In genomic region chr6:166419717-166420116, GRCh38 we compare ENCODE assay signal across 12 cellular contexts. TPM values are rescaled to one million over a fixed set of nuclear protein-coding genes. Genes with fewer than 3 reads are reported as not detected.
DNase-seq lines count a peak whose midpoint lies in the region; ATAC-seq and TF ChIP-seq lines count a peak whose summit lies in the region.
"Had no signal": no experiment of that assay in that cellular context is flagged by ENCODE, and none has a peak within 500 bp of the region (broad histone marks: within the 10 kb centered on the region; RNA-seq: fewer than 3 reads in every experiment).

No MANE protein-coding gene starts in this region.

- CTCF ChIA-PET in CD4-positive, alpha-beta T cell (lab: Charles Lee) = interaction anchor here (1.3 kb wide), 1 partner anchor 38 kb away, joined by 4 read pairs; no protein-coding TSS in a partner anchor
- CTCF ChIA-PET in activated CD8-positive, alpha-beta T cell treated with anti-CD3 and anti-CD28 coated beads, Interleukin-2, amount 10 ng/mL, durations not matched to agents 7 days and 5 days (lab: Charles Lee) = interaction anchor here (1.0 to 1.5 kb wide), 3 partner anchors 9 to 106 kb away, joined by 3 read pairs; no protein-coding TSS in a partner anchor

- no peak overlapping the region for H3K56ac ChIP-seq in H9 (ENCODE audit: insufficient read length, low read depth, low read length)

- peak overlapping the region; percentile 35 for H3K4me3 Mint-ChIP-seq in CD4-positive, alpha-beta T cell
- H3K4me3 Mint-ChIP-seq in activated CD8-positive, alpha-beta T cell treated with anti-CD3 and anti-CD28 coated beads, Interleukin-2, amount 10 ng/mL, durations not matched to agents 7 days and 5 days = peak overlapping the region; percentile 39
- no peak overlapping the region for H3K4me3 Mint-ChIP-seq in H9

- no peak overlapping the region for H2BK12ac ChIP-seq in H9 (ENCODE audit: insufficient read length, low read depth, low read length)

- H2AFZ ChIP-seq in H9 (ENCODE audit: low read length) = no peak overlapping the region
- H2AFZ ChIP-seq: parathyroid adenoma had no signal

- no peaks in the 10 kb centered on the region for H3K79me2 ChIP-seq in H9 (ENCODE audit: insufficient read depth, low read length)

- H4K20me1 ChIP-seq in H9 (ENCODE audit: control insufficient read depth, insufficient read depth, insufficient read length) = peaks cover 3% of the 10 kb centered on the region

- no peak overlapping the region for H3K4ac ChIP-seq in H9 (ENCODE audit: low read depth, low read length)

- H3K27me3 Mint-ChIP-seq in CD4-positive, alpha-beta T cell = no peaks in the 10 kb centered on the region
- H3K27me3 Mint-ChIP-seq in activated CD8-positive, alpha-beta T cell treated with anti-CD3 and anti-CD28 coated beads, Interleukin-2, amount 10 ng/mL, durations not matched to agents 7 days and 5 days (ENCODE audit: low read depth) = peaks cover 18% of the 10 kb centered on the region
- no peaks in the 10 kb centered on the region for H3K27me3 Mint-ChIP-seq in H9 (ENCODE audit: low read depth)

- no peak overlapping the region for H3K9ac ChIP-seq in H9 (ENCODE audit: extremely low read depth, insufficient read length, low read length)
- H3K9ac ChIP-seq: parathyroid adenoma had no signal

- no peak overlapping the region for H2BK120ac ChIP-seq in H9 (ENCODE audit: low read depth, low read length, poor library complexity, severe bottlenecking)

- no peak overlapping the region for H4K91ac ChIP-seq in H9 (ENCODE audit: insufficient read length, low read depth, low read length)

- H3K23ac ChIP-seq in H9 (ENCODE audit: insufficient read length, low read depth, low read length) = no peak overlapping the region

- peaks cover 5% of the 10 kb centered on the region for H3K23me2 ChIP-seq in H9 (ENCODE audit: insufficient read length, low read depth, low read length, poor library complexity, severe bottlenecking)

- no peaks in the 10 kb centered on the region for H3K9me3 ChIP-seq in CD4-positive, alpha-beta T cell (ENCODE audit: control insufficient read depth, low read length)
- H3K9me3 ChIP-seq in H9 (ENCODE audit: control insufficient read depth, low read depth, low read length) = no peaks in the 10 kb centered on the region

- ATAC-seq in CD4-positive, alpha-beta T cell (ENCODE audit: poor library complexity) = no peak
- ATAC-seq in GM19372 (IDR thresholded peaks at IDR 0.05; ENCODE audit: low read depth, unreplicated experiment) (peak; percentile 17), HG03025 (IDR thresholded peaks at IDR 0.05; ENCODE audit: low FRiP score, unreplicated experiment) (peak; percentile 13)
- peak; percentile 7 for ATAC-seq in activated CD8-positive, alpha-beta T cell treated with anti-CD3 and anti-CD28 coated beads, Interleukin-2, amount 10 ng/mL, durations not matched to agents 7 days and 5 days

- H3T11ph ChIP-seq in H9 (ENCODE audit: low read length) = no peak overlapping the region

- H3K4me1 ChIP-seq in H9 (ENCODE audit: insufficient read depth, low read length) = no peaks in the 10 kb centered on the region
- H3K4me1 ChIP-seq: parathyroid adenoma had no signal

- no peak overlapping the region for H2BK20ac ChIP-seq in H9 (ENCODE audit: low read depth, low read length, poor library complexity, severe bottlenecking)

- H3K36me3 Mint-ChIP-seq in CD4-positive, alpha-beta T cell (ENCODE audit: low read depth) = peaks cover 26% of the 10 kb centered on the region
- peaks cover 22% of the 10 kb centered on the region for H3K36me3 Mint-ChIP-seq in activated CD8-positive, alpha-beta T cell treated with anti-CD3 and anti-CD28 coated beads, Interleukin-2, amount 10 ng/mL, durations not matched to agents 7 days and 5 days (ENCODE audit: low read depth)
- H3K36me3 Mint-ChIP-seq in H9 (ENCODE audit: insufficient read depth in 1 of 3, low read depth in 3 of 3) = peaks cover 27 to 40% (median 31%) of the 10 kb centered on the region in 3 experiments

- no peak overlapping the region for H3K4me2 ChIP-seq in H9 (ENCODE audit: insufficient read depth, insufficient read length, low read length)

- WGBS in H9 (ENCODE audit: extremely low coverage, insufficient read length, low lambda C conversion rate) = no CpG with 5 or more reads among the region's 15 CpGs

- peak overlapping the region; percentile 98 for H3K27ac Mint-ChIP-seq in CD4-positive, alpha-beta T cell
- H3K27ac Mint-ChIP-seq in activated CD8-positive, alpha-beta T cell treated with anti-CD3 and anti-CD28 coated beads, Interleukin-2, amount 10 ng/mL, durations not matched to agents 7 days and 5 days = peak overlapping the region; percentile 82
- no peak overlapping the region for H3K27ac Mint-ChIP-seq in H9

- no peak overlapping the region for H3K18ac ChIP-seq in H9 (ENCODE audit: insufficient read length, low read depth, low read length)

- peak in 1 of 10 experiments; percentile 34 for DNase-seq in CD4-positive, alpha-beta T cell
- DNase-seq in activated CD8-positive, alpha-beta T cell treated with anti-CD3 and anti-CD28 coated beads, Interleukin-2, amount 10 ng/mL, durations not matched to agents 7 days and 5 days = no peak
- DNase-seq in NOMO-1 treated with DMSO at 0.1 percent for 48 hours (lab: John Stamatoyannopoulos, UW; ENCODE audit: unreplicated experiment) (no peak), H9 (no peak), NCI-H510A (lab: John Stamatoyannopoulos, UW) (no peak), NCI-H1417 treated with DMSO at 0.1 percent for 48 hours (lab: John Stamatoyannopoulos, UW) (no peak)
- DNase-seq: cortex of kidney, NCI-H345 had no signal

- H2BK15ac ChIP-seq in H9 (ENCODE audit: low read depth, low read length) = no peak overlapping the region

- no peak overlapping the region for H4K8ac ChIP-seq in H9 (replicated peaks; ENCODE audit: insufficient read length, low read depth, low read length)

- H3K4me1 Mint-ChIP-seq in CD4-positive, alpha-beta T cell (ENCODE audit: low read depth) = peaks cover 68% of the 10 kb centered on the region
- peaks cover 63% of the 10 kb centered on the region for H3K4me1 Mint-ChIP-seq in activated CD8-positive, alpha-beta T cell treated with anti-CD3 and anti-CD28 coated beads, Interleukin-2, amount 10 ng/mL, durations not matched to agents 7 days and 5 days (ENCODE audit: low read depth)
- peaks cover 6 to 8% of the 10 kb centered on the region in 2 experiments for H3K4me1 Mint-ChIP-seq in H9

- no peak overlapping the region for H3K14ac ChIP-seq in H9 (ENCODE audit: insufficient read depth, low read length)

- peak overlapping the region; percentile 47 for H3K27ac ChIP-seq in CD4-positive, alpha-beta T cell (ENCODE audit: low read depth, low read length)
- no peak overlapping the region for H3K27ac ChIP-seq in H9 (ENCODE audit: insufficient read length, low read depth, low read length)
- H3K27ac ChIP-seq: C4-2B, parathyroid adenoma had no signal

- no peaks in the 10 kb centered on the region for H3K27me3 ChIP-seq in CD4-positive, alpha-beta T cell (ENCODE audit: control insufficient read depth, insufficient read depth, low read length)
- no peaks in the 10 kb centered on the region for H3K27me3 ChIP-seq in H9 (ENCODE audit: insufficient read depth, low read length)

- intact Hi-C loops in CD4-positive, alpha-beta T cell (cut with DNase I, micrococcal nuclease) = loop anchor here (5.0 to 10.0 kb wide), 2 partner anchors 37 to 205 kb away; partner anchors contain the start of genes MPC1 (in 2 of the 2) and RPS6KA2 (in 1 of the 2)

- POLR2A ChIA-PET in CD4-positive, alpha-beta T cell (lab: Charles Lee) = interaction anchor here (0.6 to 1.0 kb wide), 2 partner anchors 18 to 111 kb away, joined by 3 to 4 read pairs; partner anchors contain the start of gene PRR18
- POLR2A ChIA-PET in activated CD8-positive, alpha-beta T cell treated with anti-CD3 and anti-CD28 coated beads, Interleukin-2, amount 10 ng/mL, durations not matched to agents 7 days and 5 days (lab: Charles Lee) = interaction anchor here (1.2 kb wide), 1 partner anchor 15 kb away, joined by 3 read pairs; no protein-coding TSS in a partner anchor

- no peaks in the 10 kb centered on the region for H3K79me1 ChIP-seq in H9 (ENCODE audit: insufficient read depth, low read depth, low read length, poor library complexity, severe bottlenecking)

- no peak overlapping the region for H2AK5ac ChIP-seq in H9 (ENCODE audit: insufficient read length, low read length)

- no peak overlapping the region for H4K5ac ChIP-seq in H9 (ENCODE audit: insufficient read length, low read depth, low read length)

- TF ChIP-seq CTCF in CD4-positive, alpha-beta T cell (IDR thresholded peaks at IDR 0.05) = no peak
- no peak for TF ChIP-seq CTCF in H9 (conservative IDR thresholded peaks at IDR 0.05)

- no peak overlapping the region for H2BK5ac ChIP-seq in H9 (ENCODE audit: insufficient read length, low read length)

- peaks cover 11% of the 10 kb centered on the region for H3K9me3 Mint-ChIP-seq in CD4-positive, alpha-beta T cell
- no peaks in the 10 kb centered on the region for H3K9me3 Mint-ChIP-seq in activated CD8-positive, alpha-beta T cell treated with anti-CD3 and anti-CD28 coated beads, Interleukin-2, amount 10 ng/mL, durations not matched to agents 7 days and 5 days (ENCODE audit: insufficient read depth)
- H3K9me3 Mint-ChIP-seq in H9 = peaks cover 11 to 13% of the 10 kb centered on the region in 2 experiments; a peak in 4 of 5 replicates

RNA-seq across cellular contexts. Expression of gene MPC1, which starts 37.0 kb away (rescaled TPM):
- 10 to 100 TPM; 17.4 to 19.3 TPM for total RNA-seq in CD4-positive, alpha-beta T cell
- total RNA-seq in activated CD8-positive, alpha-beta T cell treated with anti-CD3 and anti-CD28 coated beads, Interleukin-2, amount 10 ng/mL, durations not matched to agents 7 days and 5 days = 10 to 100 TPM; 32.8 to 36.7 TPM
- total RNA-seq in H9 (2021) = 9.7 and 10.0 TPM in 2 replicates

Comparison
In these comparisons a context has a peak if more than half of its experiments do, and no peak if none do; other contexts are left out.
1. H3K27ac Mint-ChIP-seq: peak in CD4-positive, alpha-beta T cell (single experiment) and activated CD8-positive, alpha-beta T cell treated with anti-CD3 and anti-CD28 coated beads, Interleukin-2, amount 10 ng/mL, durations not matched to agents 7 days and 5 days (single experiment); none in H9 (0 of 3).
2. H3K4me3 Mint-ChIP-seq: peak in CD4-positive, alpha-beta T cell (single experiment) and activated CD8-positive, alpha-beta T cell treated with anti-CD3 and anti-CD28 coated beads, Interleukin-2, amount 10 ng/mL, durations not matched to agents 7 days and 5 days (single experiment); none in H9 (0 of 2).